25 cellular contexts compared by ENCODE assay signal in genomic region chr2:240399419-240400318, GRCh38. TPM values are rescaled to one million over a fixed set of nuclear protein-coding genes. Genes with fewer than 3 reads are reported as not detected.
A peak's percentile ranks its signal among the peaks of the same experiment; 100 is the strongest.
DNase-seq lines count a peak whose midpoint lies in the region; ATAC-seq and TF ChIP-seq lines count a peak whose summit lies in the region.
"Had no signal": no experiment of that assay in that cellular context is flagged by ENCODE, and none has a peak within 500 bp of the region (broad histone marks: within the 10 kb centered on the region; RNA-seq: fewer than 3 reads in every experiment).

No MANE protein-coding gene starts in this region.

- peak overlapping the region; percentile 21 for H4K8ac ChIP-seq in mesenchymal stem cell (ENCODE audit: low read length)

- H3K4me1 ChIP-seq in mesenchymal stem cell (ENCODE audit: control insufficient read depth, insufficient read depth, low read depth, low read length) (no peaks in the 10 kb centered on the region), testis (no peaks in the 10 kb centered on the region), prostate gland (replicated peaks) (no peaks in the 10 kb centered on the region)
- H3K4me1 ChIP-seq: gastroesophageal sphincter had no signal

- no peak overlapping the region for H3K4me3 ChIP-seq in mesenchymal stem cell (ENCODE audit: insufficient read depth in 1 of 2, low read depth in 1 of 2, low read length in 2 of 2)
- H3K4me3 ChIP-seq in testis, result no peak overlapping the region
- H3K4me3 ChIP-seq in prostate gland, result no peak overlapping the region
- H3K4me3 ChIP-seq: esophagus squamous epithelium, gastroesophageal sphincter had no signal

- WGBS in mesenchymal stem cell, result 85% methylated on average over 14 of the region's 14 CpGs
- 91 to 95% methylated on average over 11 to 14 of the region's 14 CpGs for WGBS in testis, 2 donors
- WGBS in prostate gland, result 87% methylated on average over 14 of the region's 14 CpGs

- no peak overlapping the region for H3K4me3 Mint-ChIP-seq in activated CD8-positive, alpha-beta memory T cell treated with anti-CD3 and anti-CD28 coated beads, Interleukin-2, amount 10 ng/mL, durations not matched to agents 7 days and 5 days
- no peak overlapping the region for H3K4me3 Mint-ChIP-seq in T-helper 17 cell
- H3K4me3 Mint-ChIP-seq in activated CD4-positive, alpha-beta T cell treated with anti-CD3 and anti-CD28 coated beads for 36 hours, result no peak overlapping the region
- H3K4me3 Mint-ChIP-seq: CD8-positive, alpha-beta T cell; effector memory CD8-positive, alpha-beta T cell; HFFc6; memory B cell had no signal

- CTCF ChIA-PET in activated CD8-positive, alpha-beta memory T cell treated with anti-CD3 and anti-CD28 coated beads, Interleukin-2, amount 10 ng/mL, durations not matched to agents 7 days and 5 days (lab: Charles Lee), result no interaction called here
- CTCF ChIA-PET in activated CD4-positive, alpha-beta T cell treated with anti-CD3 and anti-CD28 coated beads for 36 hours (lab: Charles Lee), result no interaction called here

- TF ChIP-seq CTCF in testis (IDR thresholded peaks at IDR 0.05) (no peak), prostate gland (IDR thresholded peaks at IDR 0.05) (no peak)

- no peaks in the 10 kb centered on the region for H3K9me3 Mint-ChIP-seq in activated CD8-positive, alpha-beta memory T cell treated with anti-CD3 and anti-CD28 coated beads, Interleukin-2, amount 10 ng/mL, durations not matched to agents 7 days and 5 days (ENCODE audit: low read depth)
- H3K9me3 Mint-ChIP-seq in activated CD4-positive, alpha-beta T cell treated with anti-CD3 and anti-CD28 coated beads for 36 hours (ENCODE audit: low read depth), result no peaks in the 10 kb centered on the region
- H3K9me3 Mint-ChIP-seq: CD8-positive, alpha-beta T cell; effector memory CD8-positive, alpha-beta T cell; HFFc6; memory B cell had no signal

- peaks cover 4% of the 10 kb centered on the region for H3K27me3 Mint-ChIP-seq in activated CD8-positive, alpha-beta memory T cell treated with anti-CD3 and anti-CD28 coated beads, Interleukin-2, amount 10 ng/mL, durations not matched to agents 7 days and 5 days
- peaks cover 6% of the 10 kb centered on the region for H3K27me3 Mint-ChIP-seq in T-helper 17 cell
- H3K27me3 Mint-ChIP-seq in activated CD4-positive, alpha-beta T cell treated with anti-CD3 and anti-CD28 coated beads for 36 hours, result no peaks in the 10 kb centered on the region

- no peak overlapping the region for H3K27ac ChIP-seq in mesenchymal stem cell (ENCODE audit: low read length, poor library complexity, severe bottlenecking)
- H3K27ac ChIP-seq in testis, result no peak overlapping the region
- no peak overlapping the region for H3K27ac ChIP-seq in prostate gland
- H3K27ac ChIP-seq: brain microvascular endothelial cell, esophagus squamous epithelium, gastroesophageal sphincter had no signal

- no peaks in the 10 kb centered on the region for H3K36me3 Mint-ChIP-seq in activated CD8-positive, alpha-beta memory T cell treated with anti-CD3 and anti-CD28 coated beads, Interleukin-2, amount 10 ng/mL, durations not matched to agents 7 days and 5 days
- H3K36me3 Mint-ChIP-seq in T-helper 17 cell (ENCODE audit: low read depth), result no peaks in the 10 kb centered on the region
- no peaks in the 10 kb centered on the region for H3K36me3 Mint-ChIP-seq in activated CD4-positive, alpha-beta T cell treated with anti-CD3 and anti-CD28 coated beads for 36 hours (ENCODE audit: low read depth)
- H3K36me3 Mint-ChIP-seq: CD8-positive, alpha-beta T cell; memory B cell had no signal

- H2BK120ac ChIP-seq in mesenchymal stem cell (ENCODE audit: low read depth, low read length), result no peak overlapping the region

- H3K36me3 ChIP-seq in mesenchymal stem cell (ENCODE audit: control insufficient read depth in 1 of 2, insufficient read depth in 2 of 2, low read depth in 1 of 2, low read length in 2 of 2), result no peaks in the 10 kb centered on the region
- no peaks in the 10 kb centered on the region for H3K36me3 ChIP-seq in testis (ENCODE audit: low read depth, missing control alignments)
- H3K36me3 ChIP-seq in prostate gland, result no peaks in the 10 kb centered on the region
- H3K36me3 ChIP-seq: brain microvascular endothelial cell, esophagus squamous epithelium, gastroesophageal sphincter had no signal

- H3K23ac ChIP-seq in mesenchymal stem cell (ENCODE audit: low read length in 2 of 2), result no peak overlapping the region

- no peaks in the 10 kb centered on the region for H3K9me3 ChIP-seq in T-helper 17 cell (ENCODE audit: control insufficient read depth, low read length, poor library complexity, severe bottlenecking)
- H3K9me3 ChIP-seq in mesenchymal stem cell (ENCODE audit: control insufficient read depth, low read length), result no peaks in the 10 kb centered on the region
- no peaks in the 10 kb centered on the region for H3K9me3 ChIP-seq in testis
- H3K9me3 ChIP-seq in prostate gland, result no peaks in the 10 kb centered on the region
- H3K9me3 ChIP-seq: esophagus squamous epithelium, gastroesophageal sphincter had no signal

- H3K4me1 Mint-ChIP-seq in activated CD8-positive, alpha-beta memory T cell treated with anti-CD3 and anti-CD28 coated beads, Interleukin-2, amount 10 ng/mL, durations not matched to agents 7 days and 5 days, result peaks cover 8% of the 10 kb centered on the region
- peaks cover 24% of the 10 kb centered on the region for H3K4me1 Mint-ChIP-seq in T-helper 17 cell
- H3K4me1 Mint-ChIP-seq in activated CD4-positive, alpha-beta T cell treated with anti-CD3 and anti-CD28 coated beads for 36 hours, result peaks cover 20% of the 10 kb centered on the region

- H3K4me2 ChIP-seq in mesenchymal stem cell (ENCODE audit: low read length, poor library complexity, severe bottlenecking), result no peak overlapping the region

- H4K91ac ChIP-seq in mesenchymal stem cell (ENCODE audit: low read length), result no peak overlapping the region

- DNase-seq in activated CD8-positive, alpha-beta memory T cell treated with anti-CD3 and anti-CD28 coated beads, Interleukin-2, amount 50 U/mL, for 48 hours, result peak; percentile 32
- no peak for DNase-seq in activated CD8-positive, alpha-beta memory T cell treated with anti-CD3 and anti-CD28 coated beads, Interleukin-2, amount 10 ng/mL, durations not matched to agents 7 days and 5 days
- DNase-seq in T-helper 17 cell (no peak), mesenchymal stem cell (no peak), testis (peak; percentile 5), prostate gland (ENCODE audit: low spot score) (no peak)
- no peak for DNase-seq in NK-92 treated with Interleukin-12 subunit alpha and Interleukin-12 subunit beta, amount 100 ng/mL, for 24 hours (lab: John Stamatoyannopoulos, UW)
- DNase-seq in activated CD4-positive, alpha-beta T cell treated with anti-CD3 and anti-CD28 coated beads for 36 hours, result no peak
- DNase-seq: activated CD4-positive, alpha-beta T cell treated with anti-CD3 and anti-CD28 coated beads, Interleukin-2, amount 50 U/mL, for 48 hours; activated naive CD4-positive, alpha-beta T cell; brain microvascular endothelial cell; effector memory CD8-positive, alpha-beta T cell; esophagus squamous epithelium; HFFc6; NCI-H1105; NCI-H2029 treated with DMSO at 0.1 percent for 48 hours; NCI-H345; NCI-H82; stimulated activated CD4-positive, alpha-beta T cell treated with anti-CD3 and anti-CD28 coated beads, Interleukin-12 subunit alpha, Interleukin-12 subunit beta, amount 100 ng/mL, for 4 hours; stimulated activated CD4-positive, alpha-beta T cell treated with anti-CD3 and anti-CD28 coated beads, Interleukin-4, amount 100 ng/mL, for 4 hours; stimulated activated naive CD4-positive, alpha-beta T cell; T-helper 9 cell had no signal

- no peak overlapping the region for H2AK5ac ChIP-seq in mesenchymal stem cell (ENCODE audit: low read length, severe bottlenecking)

- intact Hi-C loops in testis (cut with DNase I; ENCODE audit: low total_unique reads), result no loop called here
- intact Hi-C loops in prostate gland (cut with DNase I), result no loop called here
- intact Hi-C loops in activated CD4-positive, alpha-beta T cell treated with anti-CD3 and anti-CD28 coated beads for 36 hours (cut with DNase I, micrococcal nuclease), result no loop called here

- H2BK12ac ChIP-seq in mesenchymal stem cell (ENCODE audit: low read length in 2 of 2), result no peak overlapping the region

- TF ChIP-seq POLR2A in testis (IDR thresholded peaks at IDR 0.05), result no peak
- TF ChIP-seq POLR2A in prostate gland (IDR thresholded peaks at IDR 0.05), result no peak

- H3K27me3 ChIP-seq in mesenchymal stem cell (ENCODE audit: control insufficient read depth in 1 of 2, insufficient read depth in 1 of 2, low read length in 2 of 2) (peaks cover 5 to 43% of the 10 kb centered on the region in 2 experiments), testis (no peaks in the 10 kb centered on the region), prostate gland (replicated peaks; ENCODE audit: insufficient read depth) (no peaks in the 10 kb centered on the region)
- H3K27me3 ChIP-seq: brain microvascular endothelial cell had no signal

- H3K27ac Mint-ChIP-seq in activated CD8-positive, alpha-beta memory T cell treated with anti-CD3 and anti-CD28 coated beads, Interleukin-2, amount 10 ng/mL, durations not matched to agents 7 days and 5 days, result no peak overlapping the region
- H3K27ac Mint-ChIP-seq in T-helper 17 cell, result peak overlapping the region; percentile 61
- H3K27ac Mint-ChIP-seq in activated CD4-positive, alpha-beta T cell treated with anti-CD3 and anti-CD28 coated beads for 36 hours, result no peak overlapping the region
- H3K27ac Mint-ChIP-seq: CD8-positive, alpha-beta T cell; effector memory CD8-positive, alpha-beta T cell; HFFc6; memory B cell had no signal

- no peak overlapping the region for H2BK15ac ChIP-seq in mesenchymal stem cell (ENCODE audit: low read depth, poor library complexity, severe bottlenecking)

- no peak overlapping the region for H3K4ac ChIP-seq in mesenchymal stem cell (ENCODE audit: low read depth in 1 of 2, low read length in 2 of 2)

- no peak overlapping the region for H2AFZ ChIP-seq in mesenchymal stem cell (ENCODE audit: low read depth, low read length)

- no peak overlapping the region for H3K14ac ChIP-seq in mesenchymal stem cell (ENCODE audit: low read length in 2 of 2)

- H3K9ac ChIP-seq in mesenchymal stem cell (ENCODE audit: low read length), result no peak overlapping the region

- no peak overlapping the region for H2BK5ac ChIP-seq in mesenchymal stem cell (ENCODE audit: low read depth, low read length, poor library complexity, severe bottlenecking)

- POLR2A ChIA-PET in activated CD4-positive, alpha-beta T cell treated with anti-CD3 and anti-CD28 coated beads for 36 hours (lab: Charles Lee), result no interaction called here

- ATAC-seq in activated CD8-positive, alpha-beta memory T cell treated with anti-CD3 and anti-CD28 coated beads, Interleukin-2, amount 10 ng/mL, durations not matched to agents 7 days and 5 days, result no peak
- ATAC-seq in T-helper 17 cell, result no peak
- no peak for ATAC-seq in activated CD4-positive, alpha-beta T cell treated with anti-CD3 and anti-CD28 coated beads for 36 hours
- ATAC-seq: CD8-positive, alpha-beta T cell; effector memory CD8-positive, alpha-beta T cell; gastroesophageal sphincter had no signal

- no peak overlapping the region for H3K18ac ChIP-seq in mesenchymal stem cell (ENCODE audit: low read depth in 1 of 2, low read length in 2 of 2)

- H3K79me1 ChIP-seq in mesenchymal stem cell (replicated peaks; ENCODE audit: low read length, poor library complexity, severe bottlenecking), result no peaks in the 10 kb centered on the region

RNA-seq across cellular contexts. Expression of gene GPC1, which starts 35.8 kb away (rescaled TPM):
- 1 to 10 TPM; 3.2 to 4.5 TPM for total RNA-seq in activated CD8-positive, alpha-beta memory T cell treated with anti-CD3 and anti-CD28 coated beads, Interleukin-2, amount 10 ng/mL, durations not matched to agents 7 days and 5 days
- total RNA-seq in T-helper 17 cell (1 to 10 TPM; 1.5 to 1.7 TPM), testis (100 to 1,000 TPM; 244 to 479 TPM), prostate gland (100 to 1,000 TPM in 1 of 2 donors, 10 to 100 TPM in 1; 80.7 to 447 TPM)
- polyA plus RNA-seq in mesenchymal stem cell (2013, experiment 1 of 2), result 65.7 TPM
- 65.6 TPM for polyA plus RNA-seq in mesenchymal stem cell (2013, experiment 2 of 2)
- polyA plus RNA-seq in testis (ENCODE audit: insufficient read depth, low read depth, low replicate concordance), result 74.2 TPM
- total RNA-seq in activated CD4-positive, alpha-beta T cell treated with anti-CD3 and anti-CD28 coated beads for 36 hours, result 1 to 10 TPM; 1.7 to 2.0 TPM

Comparison
In these comparisons a context has a peak if more than half of its experiments do, and no peak if none do; other contexts are left out.
1. DNase-seq: peak in activated CD8-positive, alpha-beta memory T cell treated with anti-CD3 and anti-CD28 coated beads, Interleukin-2, amount 50 U/mL, for 48 hours (single experiment) and testis (single experiment); none in activated CD8-positive, alpha-beta memory T cell treated with anti-CD3 and anti-CD28 coated beads, Interleukin-2, amount 10 ng/mL, durations not matched to agents 7 days and 5 days (single experiment), T-helper 17 cell (0 of 3), mesenchymal stem cell (single experiment), prostate gland (single experiment), NK-92 treated with Interleukin-12 subunit alpha and Interleukin-12 subunit beta, amount 100 ng/mL, for 24 hours (single experiment) and activated CD4-positive, alpha-beta T cell treated with anti-CD3 and anti-CD28 coated beads for 36 hours (single experiment).
2. RNA of gene GPC1, which starts 35.8 kb away (total RNA-seq): 244 to 479 TPM in testis and 80.7 to 447 TPM in prostate gland; 3.2 to 4.5 TPM in activated CD8-positive, alpha-beta memory T cell treated with anti-CD3 and anti-CD28 coated beads, Interleukin-2, amount 10 ng/mL, durations not matched to agents 7 days and 5 days, 1.7 to 2.0 TPM in activated CD4-positive, alpha-beta T cell treated with anti-CD3 and anti-CD28 coated beads for 36 hours and 1.5 to 1.7 TPM in T-helper 17 cell; every median in the first group is over 10 times any median in the second.